Comparison of ENCODE assay signal across 27 cellular contexts in genomic region chr1:45848097-45848496, GRCh38.
"Had no signal": no experiment of that assay in that cellular context is flagged by ENCODE, and none has a peak within 500 bp of the region (broad histone marks: within the 10 kb centered on the region; RNA-seq: fewer than 3 reads in every experiment).

No MANE protein-coding gene starts in this region.

- H3K27me3 ChIP-seq: dorsolateral prefrontal cortex, esophagus muscularis mucosa, foreskin keratinocyte, gastroesophageal sphincter, heart left ventricle, neural progenitor cell, right lobe of liver, transverse colon, upper lobe of right lung, uterus had no signal

- H3K9me3 ChIP-seq: gastroesophageal sphincter, right lobe of liver, uterus had no signal

- H3K4me3 Mint-ChIP-seq: memory B cell; mesothelial cell of epicardium; naive thymus-derived CD4-positive, alpha-beta T cell; nephron; neural progenitor cell; stimulated activated memory B cell treated with anti-CD40 and anti-IgM and Interleukin-4, amounts not matched to agents 10 μg/mL and 1 μg/mL and 100 μg/mL, for 72 hours had no signal

- H3K27me3 Mint-ChIP-seq: memory B cell; progenitor cell of endocrine pancreas; stimulated activated memory B cell treated with anti-CD40 and anti-IgM and Interleukin-4, amounts not matched to agents 10 μg/mL and 1 μg/mL and 100 μg/mL, for 72 hours had no signal

- H3K27ac ChIP-seq: dorsolateral prefrontal cortex, esophagus muscularis mucosa, foreskin keratinocyte, gastroesophageal sphincter, parathyroid adenoma, right lobe of liver, transverse colon, upper lobe of right lung, uterus had no signal

- H3K9ac ChIP-seq: neural progenitor cell, parathyroid adenoma had no signal

- H3K36me3 ChIP-seq: esophagus muscularis mucosa, gastroesophageal sphincter, heart left ventricle, neural progenitor cell, right lobe of liver, transverse colon, upper lobe of right lung, uterus had no signal

- DNase-seq: dorsolateral prefrontal cortex; effector CD4-positive, alpha-beta T cell; foreskin keratinocyte; heart left ventricle; hippocampal formation; kidney glomerular epithelial cell; left ventricle myocardium superior; naive thymus-derived CD4-positive, alpha-beta T cell; right lobe of liver; stimulated activated CD4-positive, alpha-beta T cell treated with anti-CD3 and anti-CD28 coated beads, Interleukin-12 subunit alpha, Interleukin-12 subunit beta, amount 100 ng/mL, for 4 hours; stimulated activated CD4-positive, alpha-beta T cell treated with anti-CD3 and anti-CD28 coated beads, Interleukin-1b, Interleukin-23, amount 100 ng/mL, for 48 hours; stimulated activated CD4-positive, alpha-beta T cell treated with anti-CD3 and anti-CD28 coated beads, Interleukin-4, amount 100 ng/mL, for 4 hours; stimulated activated naive CD8-positive, alpha-beta T cell treated with anti-CD3 and anti-CD28 coated beads, Interleukin-15, Interleukin-2, amounts not matched to agents 100 U/mL and 50 U/mL, for 24 hours; transverse colon; upper lobe of right lung; uterus had no signal

- H3K4me1 ChIP-seq: foreskin keratinocyte, parathyroid adenoma, right lobe of liver, upper lobe of right lung had no signal

- H3K4me3 ChIP-seq: dorsolateral prefrontal cortex, esophagus muscularis mucosa, gastroesophageal sphincter, heart left ventricle, lung, neural progenitor cell, right lobe of liver, smooth muscle cell, transverse colon, upper lobe of right lung, uterus had no signal

- H3K4me1 Mint-ChIP-seq: neural progenitor cell had no signal

- ATAC-seq: foreskin keratinocyte; gastroesophageal sphincter; heart left ventricle; left ventricle myocardium superior; naive thymus-derived CD4-positive, alpha-beta T cell; right lobe of liver; stimulated activated memory B cell treated with anti-CD40 and anti-IgM and Interleukin-4, amounts not matched to agents 10 μg/mL and 1 μg/mL and 100 μg/mL, for 72 hours; stimulated activated naive CD8-positive, alpha-beta T cell treated with anti-CD3 and anti-CD28 coated beads, Interleukin-15, Interleukin-2, amounts not matched to agents 100 U/mL and 50 U/mL, for 24 hours; upper lobe of right lung had no signal

- H3K27ac Mint-ChIP-seq: memory B cell; mesothelial cell of epicardium; naive thymus-derived CD4-positive, alpha-beta T cell; nephron; neural progenitor cell; progenitor cell of endocrine pancreas; stimulated activated memory B cell treated with anti-CD40 and anti-IgM and Interleukin-4, amounts not matched to agents 10 μg/mL and 1 μg/mL and 100 μg/mL, for 72 hours had no signal
